In genomic region chr4:120865985-120866384, GRCh38 we compare ENCODE assay signal across 11 cellular contexts. TPM values are rescaled to one million over a fixed set of nuclear protein-coding genes. Genes with fewer than 3 reads are reported as not detected.
A peak's percentile ranks its signal among the peaks of the same experiment; 100 is the strongest.
DNase-seq lines count a peak whose midpoint lies in the region; ATAC-seq, FAIRE-seq and TF ChIP-seq lines count a peak whose summit lies in the region.
"Had no signal": no experiment of that assay in that cellular context is flagged by ENCODE, and none has a peak within 500 bp of the region (broad histone marks: within the 10 kb centered on the region; RNA-seq: fewer than 3 reads in every experiment).

No MANE protein-coding gene starts in this region.

- H3K23ac ChIP-seq in trophoblast cell (ENCODE audit: low read length), result no peak overlapping the region

- TF ChIP-seq CTCF in OCI-LY7 (conservative IDR thresholded peaks at IDR 0.05; ENCODE audit: low read length) (no peak), kidney (IDR thresholded peaks at IDR 0.05; ENCODE audit: borderline replicate concordance, extremely low read depth, insufficient read depth) (no peak)

- H3K36me3 ChIP-seq in OCI-LY7 (ENCODE audit: insufficient read depth, low read length), result no peaks in the 10 kb centered on the region
- H3K36me3 ChIP-seq in trophoblast cell (ENCODE audit: control insufficient read depth in 1 of 2, insufficient read depth in 2 of 2, low read length in 2 of 2), result no peaks in the 10 kb centered on the region
- no peaks in the 10 kb centered on the region for H3K36me3 ChIP-seq in kidney (ENCODE audit: control insufficient read depth in 1 of 2, insufficient read depth in 2 of 2, low read length in 2 of 2)

- no peaks in the 10 kb centered on the region for H3K27me3 ChIP-seq in trophoblast cell (ENCODE audit: insufficient read depth, low read length)
- H3K27me3 ChIP-seq: testis had no signal

- intact Hi-C loops in OCI-LY7 (cut with micrococcal nuclease; ENCODE audit: unreplicated experiment) (no loop called here), kidney (cut with DNase I) (no loop called here)

- no peak overlapping the region for H2BK5ac ChIP-seq in trophoblast cell (ENCODE audit: low read depth, low read length, poor library complexity)

- H3K4me3 ChIP-seq in OCI-LY7 (ENCODE audit: low read depth, low read length, poor library complexity, severe bottlenecking) (peak overlapping the region; percentile 9), trophoblast cell (ENCODE audit: low read depth, low read length) (no peak overlapping the region), kidney (ENCODE audit: low read length in 2 of 2) (no peak overlapping the region)
- H3K4me3 ChIP-seq: testis had no signal

- H3K9ac ChIP-seq in trophoblast cell (ENCODE audit: low read length), result no peak overlapping the region
- H3K9ac ChIP-seq in kidney (ENCODE audit: low read length in 2 of 2), result no peak overlapping the region

- H3K79me2 ChIP-seq in OCI-LY7 (ENCODE audit: insufficient read depth, low read depth, low read length) (no peaks in the 10 kb centered on the region), trophoblast cell (ENCODE audit: control insufficient read depth, insufficient read depth, low read length, poor library complexity) (peaks cover 2% of the 10 kb centered on the region)

- H4K91ac ChIP-seq in trophoblast cell (ENCODE audit: low read depth, low read length), result no peak overlapping the region

- H3K27ac ChIP-seq in OCI-LY7 (ENCODE audit: low read depth, low read length, poor library complexity, severe bottlenecking) (no peak overlapping the region), trophoblast cell (ENCODE audit: low read depth, low read length) (no peak overlapping the region), kidney (ENCODE audit: low read depth in 2 of 2, low read length in 2 of 2) (no peak overlapping the region)
- H3K27ac ChIP-seq: testis had no signal

- H2AFZ ChIP-seq in OCI-LY7 (ENCODE audit: low read length) (no peak overlapping the region), trophoblast cell (ENCODE audit: insufficient read depth, low read length, poor library complexity) (no peak overlapping the region)

- peak overlapping the region; percentile 43 for H3K4me2 ChIP-seq in OCI-LY7 (ENCODE audit: low read length)
- no peak overlapping the region for H3K4me2 ChIP-seq in trophoblast cell (ENCODE audit: low read length)

- H2BK120ac ChIP-seq in trophoblast cell (ENCODE audit: insufficient read depth, low read length, poor library complexity), result peak overlapping the region; percentile 20

- FAIRE-seq in kidney (lab: Jason Lieb, UNC), result no peak
- FAIRE-seq: G401.6, HepG2 had no signal

- no peak overlapping the region for H4K12ac ChIP-seq in trophoblast cell (ENCODE audit: low read depth, low read length)

- CTCF ChIA-PET in OCI-LY7 (lab: Charles Lee; ENCODE audit: unreplicated experiment), result no interaction called here

- no TSS peak for BruUV-seq in OCI-LY7 (replicated peaks; lab: Mats Ljungman, UMichigan)

- POLR2A ChIA-PET in OCI-LY7 (lab: Charles Lee), result interaction anchor here (0.7 to 2.1 kb wide), 5 partner anchors 9 to 817 kb away, joined by 3 to 6 read pairs (median 3); no protein-coding TSS in a partner anchor

- no peak overlapping the region for H3K18ac ChIP-seq in trophoblast cell (ENCODE audit: low read length)

- H3K9me3 ChIP-seq in OCI-LY7 (ENCODE audit: low read length) (no peaks in the 10 kb centered on the region), trophoblast cell (ENCODE audit: insufficient read depth, low read depth, low read length) (no peaks in the 10 kb centered on the region), kidney (ENCODE audit: control insufficient read depth in 1 of 2, low read length in 2 of 2) (no peaks in the 10 kb centered on the region)
- H3K9me3 ChIP-seq: testis had no signal

- H4K8ac ChIP-seq in trophoblast cell (ENCODE audit: low read depth, low read length), result no peak overlapping the region

- H3K14ac ChIP-seq in trophoblast cell (ENCODE audit: low read length), result no peak overlapping the region

- H2BK12ac ChIP-seq in trophoblast cell (ENCODE audit: low read length), result no peak overlapping the region

- 100% methylated on average over 1 of the region's 1 CpG for WGBS in trophoblast cell (ENCODE audit: extremely low coverage, insufficient coverage, insufficient read length)

- DNase-seq in OCI-LY7 (ENCODE audit: low spot score) (peak; percentile 73), trophoblast cell (no peak), UCSD-AML1 (lab: John Stamatoyannopoulos, UW; ENCODE audit: unreplicated experiment) (no peak), kidney (no peak)
- DNase-seq: activated gamma-delta T cell treated with Interleukin-2 at 50 U/mL for 16 hours, testis had no signal

- no peaks in the 10 kb centered on the region for H4K20me1 ChIP-seq in OCI-LY7 (ENCODE audit: insufficient read depth, low read length)

- ATAC-seq in GM21360 (IDR thresholded peaks at IDR 0.05; ENCODE audit: unreplicated experiment) (peak; percentile 85), HG03066 (IDR thresholded peaks at IDR 0.05; ENCODE audit: low read depth, unreplicated experiment) (peak; percentile 70), GM21515 (IDR thresholded peaks at IDR 0.05; ENCODE audit: unreplicated experiment) (no peak)
- ATAC-seq: HepG2 had no signal

- no peak overlapping the region for H2AK5ac ChIP-seq in trophoblast cell (ENCODE audit: low read length)

- no peaks in the 10 kb centered on the region for H3K9me2 ChIP-seq in OCI-LY7 (ENCODE audit: insufficient read depth, low read length)

- H3K4me1 ChIP-seq in OCI-LY7 (ENCODE audit: insufficient read depth, low read length, poor library complexity, severe bottlenecking) (peaks cover 30% of the 10 kb centered on the region), trophoblast cell (ENCODE audit: control insufficient read depth in 1 of 2, insufficient read depth in 2 of 2, low read length in 2 of 2) (peaks cover 13 to 19% of the 10 kb centered on the region in 2 experiments), kidney (ENCODE audit: control insufficient read depth in 1 of 2, insufficient read depth in 1 of 2, low read depth in 1 of 2, low read length in 2 of 2) (no peaks in the 10 kb centered on the region)
- H3K4me1 ChIP-seq: testis had no signal

- H3K79me1 ChIP-seq in trophoblast cell (ENCODE audit: low read length), result peaks cover 15% of the 10 kb centered on the region

- H3K4ac ChIP-seq in trophoblast cell (ENCODE audit: low read depth, low read length), result no peak overlapping the region

RNA-seq across cellular contexts. Expression of gene PRDM5, which starts 56.5 kb away (rescaled TPM):
- total RNA-seq in OCI-LY7 (2014; rRNA removed; shearing (Covaris generic)), result 0.22 TPM in 1 of 2 replicates, not detected in the other
- 0.44 and 0.76 TPM in 2 replicates for total RNA-seq in OCI-LY7 (2022)
- 5.8 and 6.9 TPM in 2 replicates for polyA plus RNA-seq in trophoblast cell (2013)
- 9.1 TPM for total RNA-seq in kidney
- 2.6 TPM for polyA plus RNA-seq in kidney (ENCODE audit: insufficient read depth, low read depth, low replicate concordance)
- total RNA-seq: HepG2 had no signal
- polyA plus RNA-seq: HepG2 had no signal
